8 cellular contexts compared by ENCODE assay signal in genomic region chr15:31391687-31392671, GRCh38.
DNase-seq lines count a peak whose midpoint lies in the region; ATAC-seq and TF ChIP-seq lines count a peak whose summit lies in the region.

No MANE protein-coding gene starts in this region.

- H3K27ac ChIP-seq in SK-N-MC (no peak overlapping the region), ovary (peak overlapping the region; percentile 62 to 78), thyroid gland (peak overlapping the region; percentile 97 to 98 (median 97))

- intact Hi-C loops in head of caudate nucleus (cut with DNase I), result no loop called here
- intact Hi-C loops in ovary (cut with DNase I), result loop anchor here in 1 of 4 donors (2.0 kb wide), 1 partner anchor 65 kb away; the partner anchor contains the start of gene KLF13
- intact Hi-C loops in thyroid gland (cut with DNase I), result loop anchor here (5.0 to 10.0 kb wide), 2 partner anchors 60 to 93 kb away; no protein-coding TSS in a partner anchor

- peaks cover 14% of the 10 kb centered on the region for H3K27me3 Mint-ChIP-seq in activated naive CD4-positive, alpha-beta T cell treated with anti-CD3 and anti-CD28 coated beads, Interleukin-2, amount 10 ng/mL, durations not matched to agents 7 days and 5 days

- peak overlapping the region; percentile 87 for H3K4me3 Mint-ChIP-seq in activated naive CD4-positive, alpha-beta T cell treated with anti-CD3 and anti-CD28 coated beads, Interleukin-2, amount 10 ng/mL, durations not matched to agents 7 days and 5 days

- no peaks in the 10 kb centered on the region for H3K9me3 ChIP-seq in SK-N-MC (ENCODE audit: low read depth, low read length)
- no peaks in the 10 kb centered on the region for H3K9me3 ChIP-seq in ovary
- no peaks in the 10 kb centered on the region for H3K9me3 ChIP-seq in thyroid gland

- peaks cover 63% of the 10 kb centered on the region for H3K4me1 Mint-ChIP-seq in activated naive CD4-positive, alpha-beta T cell treated with anti-CD3 and anti-CD28 coated beads, Interleukin-2, amount 10 ng/mL, durations not matched to agents 7 days and 5 days

- WGBS in ovary, 3 donors, result 0 to 1% (median 1%) methylated on average over 52 to 86 of the region's 86 CpGs
- 1% methylated on average over 34 to 41 of the region's 86 CpGs for WGBS in thyroid gland, 2 donors

- CTCF ChIA-PET in BJ (lab: Yijun Ruan, JAX), result interaction anchor here (0.9 to 1.2 kb wide), 4 partner anchors 28 to 263 kb away, joined by 3 to 6 read pairs (median 5); no protein-coding TSS in a partner anchor
- CTCF ChIA-PET in activated naive CD4-positive, alpha-beta T cell treated with anti-CD3 and anti-CD28 coated beads, Interleukin-2, amount 10 ng/mL, durations not matched to agents 7 days and 5 days (lab: Charles Lee), result interaction anchor here (0.7 to 1.3 kb wide), 6 partner anchors 12 to 177 kb away, joined by 3 to 7 read pairs (median 3); no protein-coding TSS in a partner anchor

- no peak overlapping the region for H3K9ac ChIP-seq in SK-N-MC (ENCODE audit: insufficient read length)

- POLR2A ChIA-PET in BJ (lab: Charles Lee), result no interaction called here

- peaks cover 7% of the 10 kb centered on the region for H3K9me3 Mint-ChIP-seq in activated naive CD4-positive, alpha-beta T cell treated with anti-CD3 and anti-CD28 coated beads, Interleukin-2, amount 10 ng/mL, durations not matched to agents 7 days and 5 days

- DNase-seq in BJ (ENCODE audit: low read depth) (no peak), SK-N-MC (ENCODE audit: low read depth, low spot score) (no peak), head of caudate nucleus (peak in 41 of 42 donors; percentile 30 to 83 (median 63)), ovary (peak; percentile 64 to 91 (median 80)), thyroid gland (peak; percentile 91)
- peak; percentile 90 for DNase-seq in activated naive CD4-positive, alpha-beta T cell treated with anti-CD3 and anti-CD28 coated beads, Interleukin-2, amount 10 ng/mL, durations not matched to agents 7 days and 5 days

- H3K36me3 Mint-ChIP-seq in activated naive CD4-positive, alpha-beta T cell treated with anti-CD3 and anti-CD28 coated beads, Interleukin-2, amount 10 ng/mL, durations not matched to agents 7 days and 5 days, result peaks cover 12% of the 10 kb centered on the region

- H3K27me3 ChIP-seq in BJ (ENCODE audit: control insufficient read depth, insufficient read depth, low read length) (no peaks in the 10 kb centered on the region), ovary (no peaks in the 10 kb centered on the region), thyroid gland (no peaks in the 10 kb centered on the region)

- H3K27ac Mint-ChIP-seq in activated naive CD4-positive, alpha-beta T cell treated with anti-CD3 and anti-CD28 coated beads, Interleukin-2, amount 10 ng/mL, durations not matched to agents 7 days and 5 days, result peak overlapping the region; percentile 86

- ATAC-seq in GM19324 (IDR thresholded peaks at IDR 0.05; ENCODE audit: low FRiP score, unreplicated experiment) (peak; percentile 84), HG03439 (IDR thresholded peaks at IDR 0.05; ENCODE audit: unreplicated experiment) (peak; percentile 73)

- no peak for TF ChIP-seq CTCF in BJ (IDR thresholded peaks at IDR 0.05; ENCODE audit: insufficient read depth, low read depth, low read length)
- no peak for TF ChIP-seq CTCF in ovary (IDR thresholded peaks at IDR 0.05)
- TF ChIP-seq CTCF in thyroid gland (IDR thresholded peaks at IDR 0.05), result no peak

- H3K4me3 ChIP-seq in BJ (ENCODE audit: low read depth, low read length), result peak overlapping the region; percentile 44
- H3K4me3 ChIP-seq in SK-N-MC, result peak overlapping the region; percentile 86
- H3K4me3 ChIP-seq in ovary, result peak overlapping the region; percentile 55
- peak overlapping the region; percentile 70 to 89 (median 75) for H3K4me3 ChIP-seq in thyroid gland (replicated peaks in 1 of 3)

- TF ChIP-seq EP300 in ovary (IDR thresholded peaks at IDR 0.05), result peak; percentile 26

- peak; percentile 86 for TF ChIP-seq POLR2A in ovary (IDR thresholded peaks at IDR 0.05)
- peak; percentile 18 to 93 for TF ChIP-seq POLR2A in thyroid gland (IDR thresholded peaks at IDR 0.05)

- H3K4me1 ChIP-seq in ovary (ENCODE audit: insufficient read depth), result peaks cover 4% of the 10 kb centered on the region
- peaks cover 22 to 28% of the 10 kb centered on the region in 2 donors for H3K4me1 ChIP-seq in thyroid gland

- H3K36me3 ChIP-seq in BJ (ENCODE audit: control insufficient read depth, insufficient read depth, low read length), result no peaks in the 10 kb centered on the region
- no peaks in the 10 kb centered on the region for H3K36me3 ChIP-seq in SK-N-MC (ENCODE audit: insufficient read depth, low read length)
- no peaks in the 10 kb centered on the region for H3K36me3 ChIP-seq in ovary
- H3K36me3 ChIP-seq in thyroid gland, result no peaks in the 10 kb centered on the region

Comparison
In these comparisons a context has a peak if more than half of its experiments do, and no peak if none do; other contexts are left out.
1. DNase-seq: peak in activated naive CD4-positive, alpha-beta T cell treated with anti-CD3 and anti-CD28 coated beads, Interleukin-2, amount 10 ng/mL, durations not matched to agents 7 days and 5 days (single experiment), head of caudate nucleus (41 of 42), ovary (5 of 5) and thyroid gland (2 of 2); none in BJ (single experiment) and SK-N-MC (single experiment).
2. Peak in every context shown above with its lines, with median percentiles within 50 percentile points of each other: H3K4me3 ChIP-seq.